In the genomic region with DNA sequence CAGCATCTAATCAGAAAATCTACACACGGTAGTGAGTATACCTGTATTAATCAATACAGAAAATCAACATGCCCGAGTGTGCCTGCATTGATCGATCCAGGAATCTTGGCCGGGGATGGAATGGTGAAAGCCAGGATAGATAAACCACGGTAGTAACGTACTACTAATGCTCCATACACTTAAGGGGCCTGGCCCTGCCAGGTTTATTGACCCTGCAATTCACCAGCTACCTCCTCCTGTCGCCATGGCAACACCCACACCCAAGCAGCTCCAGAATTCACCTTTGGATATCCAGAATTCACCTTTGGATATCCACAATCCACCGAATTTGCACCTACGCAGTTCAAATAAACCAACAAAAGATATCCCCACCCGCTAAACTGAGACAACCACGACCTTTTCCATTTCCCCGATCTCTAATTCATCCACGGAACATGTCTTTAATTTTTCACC, we compare ENCODE assay signal across 8 cellular contexts. TPM values are rescaled to one million over a fixed set of nuclear protein-coding genes. Genes with fewer than 3 reads are reported as not detected.
DNase-seq lines count a peak whose midpoint lies in the region; ATAC-seq and TF ChIP-seq lines count a peak whose summit lies in the region.

No MANE protein-coding gene starts in this region.

- no peak overlapping the region for H4K8ac ChIP-seq in H9 (replicated peaks; ENCODE audit: insufficient read length, low read depth, low read length)

- H3K9me3 ChIP-seq in A673 (ENCODE audit: low read depth, low read length, poor library complexity, severe bottlenecking) (no peaks in the 10 kb centered on the region), H9 (ENCODE audit: control insufficient read depth, low read depth, low read length) (no peaks in the 10 kb centered on the region), PC-3 (ENCODE audit: low read length) (no peaks in the 10 kb centered on the region)

- no peak overlapping the region for H4K91ac ChIP-seq in H9 (ENCODE audit: insufficient read length, low read depth, low read length)

- H3T11ph ChIP-seq in H9 (ENCODE audit: low read length): no peak overlapping the region

- no peaks in the 10 kb centered on the region for H3F3A ChIP-seq in PC-3 (ENCODE audit: low read length, unreplicated experiment)

- H3K36me3 Mint-ChIP-seq in H9 (ENCODE audit: insufficient read depth in 1 of 3, low read depth in 3 of 3) (no peaks in the 10 kb centered on the region), nephron progenitor cell (ENCODE audit: low read depth) (no peaks in the 10 kb centered on the region)

- H2AK5ac ChIP-seq in H9 (ENCODE audit: insufficient read length, low read length): no peak overlapping the region

- H3K4ac ChIP-seq in H9 (ENCODE audit: low read depth, low read length): no peak overlapping the region; the same call in 1 of the 2 replicates

- DNase-seq in A673 (ENCODE audit: low spot score) (no peak), H9 (peak; percentile 59), PC-3 (peak; percentile 43), epithelial cell of proximal tubule (ENCODE audit: low read depth) (no peak), nephron progenitor cell (peak; percentile 35), foreskin melanocyte (no peak)

- H3K79me2 ChIP-seq in H9 (ENCODE audit: insufficient read depth, low read length): no peaks in the 10 kb centered on the region
- peaks cover 4% of the 10 kb centered on the region; the same call in 1 of the 2 replicates for H3K79me2 ChIP-seq in PC-3 (ENCODE audit: low read length)

- no peak overlapping the region for H3K56ac ChIP-seq in H9 (ENCODE audit: insufficient read length, low read depth, low read length)

- H3K9ac ChIP-seq in H9 (ENCODE audit: extremely low read depth, insufficient read length, low read length) (peak overlapping the region; percentile 70), PC-3 (ENCODE audit: low read length) (peak overlapping the region; percentile 98)

- ATAC-seq in PC-3 (no peak), HG03139 (IDR thresholded peaks at IDR 0.05; ENCODE audit: unreplicated experiment) (no peak), GM21717 (IDR thresholded peaks at IDR 0.05; ENCODE audit: unreplicated experiment) (no peak)

- H3K36me3 ChIP-seq in A673 (ENCODE audit: insufficient read depth, low read length, poor library complexity, severe bottlenecking) (no peaks in the 10 kb centered on the region), PC-3 (ENCODE audit: low read depth, low read length) (no peaks in the 10 kb centered on the region)

- no peak overlapping the region for H3K23ac ChIP-seq in H9 (ENCODE audit: insufficient read length, low read depth, low read length)

- POLR2A ChIA-PET in A673 (lab: Charles Lee; ENCODE audit: low non-redundant PET): interaction anchor here (0.5 to 0.6 kb wide), 2 partner anchors 10 to 12 kb away, joined by 4 read pairs; no protein-coding TSS in a partner anchor
- POLR2A ChIA-PET in PC-3 (lab: Charles Lee; ENCODE audit: unreplicated experiment): interaction anchor here (0.6 to 2.6 kb wide), 2 partner anchors 15 to 513 kb away, joined by 3 to 9 read pairs; no protein-coding TSS in a partner anchor

- no peak overlapping the region for H2BK12ac ChIP-seq in H9 (ENCODE audit: insufficient read length, low read depth, low read length)

- H2BK120ac ChIP-seq in H9 (ENCODE audit: low read depth, low read length, poor library complexity, severe bottlenecking): no peak overlapping the region

- no peak overlapping the region for H2AFZ ChIP-seq in H9 (ENCODE audit: low read length)
- peak overlapping the region; percentile 95 for H2AFZ ChIP-seq in PC-3 (ENCODE audit: low read length)

- BruUV-seq in A673 (replicated peaks; lab: Mats Ljungman, UMichigan) (no TSS peak), PC-3 (replicated peaks; lab: Mats Ljungman, UMichigan) (no TSS peak)

- no peaks in the 10 kb centered on the region for H4K20me1 ChIP-seq in H9 (ENCODE audit: control insufficient read depth, insufficient read depth, insufficient read length)
- H4K20me1 ChIP-seq in PC-3 (ENCODE audit: low read length): no peaks in the 10 kb centered on the region

- no peak overlapping the region for H2BK20ac ChIP-seq in H9 (ENCODE audit: low read depth, low read length, poor library complexity, severe bottlenecking)

- H3K27ac ChIP-seq in A673 (ENCODE audit: low read depth, low read length, poor library complexity, severe bottlenecking) (peak overlapping the region; percentile 98), H9 (ENCODE audit: insufficient read length, low read depth, low read length) (peak overlapping the region; percentile 86), PC-3 (ENCODE audit: low read length) (peak overlapping the region; percentile 86)

- intact Hi-C loops in A673 (cut with micrococcal nuclease; ENCODE audit: unreplicated experiment) (loop anchor here (2.0 kb wide), 2 partner anchors 15 to 51 kb away; a partner anchor contains a TSS), PC-3 (cut with micrococcal nuclease) (loop anchor here (1.0 to 10.0 kb wide), 6 partner anchors 13 to 680 kb away; a partner anchor contains a TSS)

- no peak overlapping the region for H3K27ac Mint-ChIP-seq in H9
- no peak overlapping the region for H3K27ac Mint-ChIP-seq in nephron progenitor cell

- peak overlapping the region; percentile 42; the same call in 1 of the 2 replicates for H3K14ac ChIP-seq in H9 (ENCODE audit: insufficient read depth, low read length)

- H2BK15ac ChIP-seq in H9 (ENCODE audit: low read depth, low read length): no peak overlapping the region

- no peaks in the 10 kb centered on the region for H3K27me3 ChIP-seq in A673 (replicated peaks; ENCODE audit: insufficient read depth, low read depth, low read length, poor library complexity)
- no peaks in the 10 kb centered on the region for H3K27me3 ChIP-seq in H9 (ENCODE audit: insufficient read depth, low read length)
- no peaks in the 10 kb centered on the region for H3K27me3 ChIP-seq in PC-3 (ENCODE audit: low read length)

- H3K4me1 Mint-ChIP-seq in H9: peaks cover 8 to 9% of the 10 kb centered on the region in 2 experiments
- H3K4me1 Mint-ChIP-seq in nephron progenitor cell: peaks cover 13% of the 10 kb centered on the region

- H3K9me3 Mint-ChIP-seq in H9 (no peaks in the 10 kb centered on the region), nephron progenitor cell (no peaks in the 10 kb centered on the region)

- H3K18ac ChIP-seq in H9 (ENCODE audit: insufficient read length, low read depth, low read length): peak overlapping the region; percentile 77

- H3K27me3 Mint-ChIP-seq in H9 (ENCODE audit: low read depth) (peaks cover 15% of the 10 kb centered on the region), nephron progenitor cell (ENCODE audit: low read depth, poor library complexity) (peaks cover 6% of the 10 kb centered on the region)

- H2BK5ac ChIP-seq in H9 (ENCODE audit: insufficient read length, low read length): no peak overlapping the region

- peak overlapping the region; percentile 90 for H3K4me2 ChIP-seq in H9 (ENCODE audit: insufficient read depth, insufficient read length, low read length)
- peak overlapping the region; percentile 91 for H3K4me2 ChIP-seq in PC-3 (ENCODE audit: low read length)

- H3K4me3 ChIP-seq in A673 (ENCODE audit: low read depth, low read length, poor library complexity, severe bottlenecking): peak overlapping the region; percentile 60
- peak overlapping the region; percentile 82 for H3K4me3 ChIP-seq in PC-3 (ENCODE audit: low read length)
- H3K4me3 ChIP-seq in epithelial cell of proximal tubule (ENCODE audit: low read depth, low read length): peak overlapping the region; percentile 84

- H4K5ac ChIP-seq in H9 (ENCODE audit: insufficient read length, low read depth, low read length): no peak overlapping the region

- no peaks in the 10 kb centered on the region for H3K9me2 ChIP-seq in PC-3 (replicated peaks; ENCODE audit: low read length)

- peaks cover 12% of the 10 kb centered on the region for H3K4me1 ChIP-seq in A673 (ENCODE audit: insufficient read depth, low read length, poor library complexity, severe bottlenecking)
- peaks cover 2% of the 10 kb centered on the region; the same call in 1 of the 2 replicates for H3K4me1 ChIP-seq in H9 (ENCODE audit: insufficient read depth, low read length)
- H3K4me1 ChIP-seq in PC-3 (ENCODE audit: insufficient read depth, low read length): peaks cover 30% of the 10 kb centered on the region

- H3K23me2 ChIP-seq in H9 (ENCODE audit: insufficient read length, low read depth, low read length, poor library complexity, severe bottlenecking): peaks cover 20% of the 10 kb centered on the region

- no CpG with 5 or more reads among the region's 13 CpGs for WGBS in H9 (ENCODE audit: extremely low coverage, insufficient read length, low lambda C conversion rate)

- CTCF ChIA-PET in A673 (lab: Charles Lee): interaction anchor here (1.2 kb wide), 1 partner anchor 81 kb away, joined by 4 read pairs; no protein-coding TSS in a partner anchor
- CTCF ChIA-PET in PC-3 (lab: Charles Lee): interaction anchor here (0.5 to 1.5 kb wide), 5 partner anchors 16 to 436 kb away, joined by 4 to 8 read pairs (median 7); no protein-coding TSS in a partner anchor

- no peak overlapping the region for H3K4me3 Mint-ChIP-seq in H9
- no peak overlapping the region for H3K4me3 Mint-ChIP-seq in nephron progenitor cell

- H3K79me1 ChIP-seq in H9 (ENCODE audit: insufficient read depth, low read depth, low read length, poor library complexity, severe bottlenecking): no peaks in the 10 kb centered on the region

- TF ChIP-seq CTCF in A673 (conservative IDR thresholded peaks at IDR 0.05; ENCODE audit: low read depth, low read length) (no peak), H9 (conservative IDR thresholded peaks at IDR 0.05) (no peak), PC-3 (conservative IDR thresholded peaks at IDR 0.05; ENCODE audit: low read depth, low read length) (no peak), epithelial cell of proximal tubule (conservative IDR thresholded peaks at IDR 0.05; ENCODE audit: low read depth, low read length) (no peak), nephron progenitor cell (IDR thresholded peaks at IDR 0.05) (no peak)

RNA-seq across cellular contexts. Expression of a gene that starts 14.8 kb away (rescaled TPM):
- total RNA-seq in A673 (2021) (961 and 998 TPM in 2 replicates), H9 (2021) (354 TPM in 2 replicates), PC-3 (2014; rRNA removed) (594 and 1,162 TPM in 2 replicates), epithelial cell of proximal tubule (509 and 520 TPM in 2 replicates)

RNA-seq across cellular contexts. Expression of a gene that starts 50.3 kb away (rescaled TPM):
- total RNA-seq in A673 (2021): 19.7 and 21.1 TPM in 2 replicates
- total RNA-seq in H9 (2021): 18.1 and 21.2 TPM in 2 replicates
- 18.3 and 29.5 TPM in 2 replicates for total RNA-seq in PC-3 (2014; rRNA removed)
- 8.5 and 16.5 TPM in 2 replicates for total RNA-seq in epithelial cell of proximal tubule

Comparison
In these comparisons a context has a peak if more than half of its experiments do, and no peak if none do; other contexts are left out.
1. DNase-seq: peak in H9 (single experiment), PC-3 (single experiment) and nephron progenitor cell (single experiment); none in A673 (single experiment), epithelial cell of proximal tubule (single experiment) and foreskin melanocyte (single experiment).
2. Peak in every context shown above with its lines, with median percentiles within 50 percentile points of each other: H3K27ac ChIP-seq and H3K4me3 ChIP-seq.